14 cellular contexts compared by ENCODE assay signal in the genomic region with DNA sequence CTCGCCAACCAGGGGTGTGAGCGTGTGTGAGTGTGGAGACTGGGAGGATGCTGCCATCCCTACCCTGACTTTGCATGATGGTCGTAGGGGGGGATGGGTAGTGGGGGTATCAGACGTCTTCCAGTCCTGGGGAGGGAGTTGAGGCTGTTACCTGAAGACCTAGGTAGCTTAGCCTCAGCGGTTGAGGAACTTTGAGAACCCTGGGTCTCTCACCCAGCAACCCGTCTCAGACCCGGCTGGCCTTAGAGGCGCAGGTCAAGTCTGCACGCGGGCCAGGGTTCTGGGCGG. TPM values are rescaled to one million over a fixed set of nuclear protein-coding genes. Genes with fewer than 3 reads are reported as not detected.
DNase-seq lines count a peak whose midpoint lies in the region; TF ChIP-seq lines count a peak whose summit lies in the region.
"Had no signal": no experiment of that assay in that cellular context is flagged by ENCODE, and none has a peak within 500 bp of the region (broad histone marks: within the 10 kb centered on the region; RNA-seq: fewer than 3 reads in every experiment).

No MANE protein-coding gene starts in this region.

- CTCF ChIA-PET in Calu3 (lab: Charles Lee) (interaction anchor here (1.7 kb wide), 1 partner anchor 34 kb away, joined by 5 read pairs; a partner anchor contains a TSS), PC-9 (lab: Charles Lee) (interaction anchor here (0.6 to 1.2 kb wide), 3 partner anchors 24 to 288 kb away, joined by 3 to 8 read pairs (median 7); a partner anchor contains a TSS)

- no peak for TF ChIP-seq POLR2A in sigmoid colon (IDR thresholded peaks at IDR 0.05)

- peak overlapping the region; percentile 94 for H3K4me3 Mint-ChIP-seq in Calu3 (ENCODE audit: low read depth, unreplicated experiment)

- H4K20me1 ChIP-seq in PC-9 (ENCODE audit: insufficient read depth): peaks cover 23% of the 10 kb centered on the region

- peaks cover 29% of the 10 kb centered on the region for H3K4me1 Mint-ChIP-seq in Calu3 (ENCODE audit: low read depth, unreplicated experiment)

- WGBS in sigmoid colon, 2 donors: 26 to 70% methylated on average over 11 of the region's 11 CpGs

- peaks cover 82% of the 10 kb centered on the region for H3K36me3 Mint-ChIP-seq in Calu3 (ENCODE audit: insufficient read depth, unreplicated experiment)

- no peak for TF ChIP-seq EP300 in sigmoid colon (IDR thresholded peaks at IDR 0.05)

- DNase-seq in Calu3 (no peak), PC-9 (no peak), fibroblast of pulmonary artery (ENCODE audit: low read depth) (no peak), sigmoid colon (no peak), DMS114 treated with DMSO at 0.1 percent for 48 hours (lab: John Stamatoyannopoulos, UW; ENCODE audit: unreplicated experiment) (no peak), iPS-NIHi7 (ENCODE audit: extremely low spot score) (no peak)
- DNase-seq in activated effector memory CD4-positive, alpha-beta T cell treated with Interleukin-2 at 50 U/mL for 16 hours: no peak
- DNase-seq: activated T-cell treated with anti-CD3 and anti-CD28 coated beads, Interleukin-2, amount 50 U/mL, for 48 hours; effector CD8-positive, alpha-beta T cell; GDM1; NCI-H2171 treated with DMSO at 0.1 percent for 48 hours; stimulated activated CD4-positive, alpha-beta T cell treated with anti-CD3 and anti-CD28 coated beads, Interleukin-12 subunit alpha, Interleukin-12 subunit beta, amount 100 ng/mL, for 4 hours; stimulated activated naive CD8-positive, alpha-beta T cell treated with anti-CD3 and anti-CD28 coated beads, Interleukin-15, amount 100 ng/mL, for 72 hours had no signal

- peaks cover 6% of the 10 kb centered on the region; the same call in 1 of the 2 replicates for H3K36me3 ChIP-seq in PC-9 (ENCODE audit: low read depth)
- peaks cover 9 to 36% (median 23%) of the 10 kb centered on the region in 4 donors for H3K36me3 ChIP-seq in sigmoid colon

- TF ChIP-seq CTCF in Calu3 (IDR thresholded peaks at IDR 0.05; ENCODE audit: unreplicated experiment) (no peak), PC-9 (conservative IDR thresholded peaks at IDR 0.05) (no peak), fibroblast of pulmonary artery (IDR thresholded peaks at IDR 0.05; ENCODE audit: low read length, missing control alignments) (no peak), sigmoid colon (IDR thresholded peaks at IDR 0.05) (no peak)

- H3K4me2 ChIP-seq in PC-9: peak overlapping the region; percentile 93

- BruUV-seq in Calu3 (replicated peaks; lab: Mats Ljungman, UMichigan) (no TSS peak), PC-9 (replicated peaks; lab: Mats Ljungman, UMichigan) (no TSS peak)

- H3K9me3 Mint-ChIP-seq in Calu3 (ENCODE audit: low read depth, unreplicated experiment): no peaks in the 10 kb centered on the region
- H3K9me3 Mint-ChIP-seq: stimulated activated naive CD8-positive, alpha-beta T cell treated with anti-CD3 and anti-CD28 coated beads, Interleukin-15, amount 100 ng/mL, for 72 hours had no signal

- H3K4me3 ChIP-seq in PC-9 (peak overlapping the region; percentile 59; the same call in 1 of the 2 replicates), fibroblast of pulmonary artery (replicated peaks; ENCODE audit: low read depth, low read length) (peak overlapping the region; percentile 83), sigmoid colon (peak overlapping the region in 1 of 4 donors; percentile 68)
- H3K4me3 ChIP-seq: SJSA1 had no signal

- POLR2A ChIA-PET in PC-9 (lab: Charles Lee; ENCODE audit: unreplicated experiment): interaction anchor here (0.5 to 0.6 kb wide), 2 partner anchors 33 to 36 kb away, joined by 4 to 8 read pairs; no protein-coding TSS in a partner anchor

- H3K9me2 ChIP-seq in PC-9 (ENCODE audit: insufficient read depth): no peaks in the 10 kb centered on the region

- H3K9me3 ChIP-seq in PC-9 (ENCODE audit: insufficient read depth, low read depth) (no peaks in the 10 kb centered on the region), sigmoid colon (no peaks in the 10 kb centered on the region)
- H3K9me3 ChIP-seq: SJSA1 had no signal

- H3K27me3 ChIP-seq in PC-9 (ENCODE audit: insufficient read depth, low read depth): no peaks in the 10 kb centered on the region
- no peaks in the 10 kb centered on the region for H3K27me3 ChIP-seq in sigmoid colon
- H3K27me3 ChIP-seq: SJSA1 had no signal

- peaks cover 46% of the 10 kb centered on the region for H3K4me1 ChIP-seq in PC-9 (replicated peaks; ENCODE audit: insufficient read depth)
- H3K4me1 ChIP-seq in sigmoid colon: peaks cover 0 to 58% (median 51%) of the 10 kb centered on the region in 4 donors

- H3K27ac ChIP-seq in PC-9: peak overlapping the region; percentile 85
- peak overlapping the region; percentile 86 to 96 (median 93) for H3K27ac ChIP-seq in sigmoid colon
- H3K27ac ChIP-seq: SJSA1 had no signal

- no peaks in the 10 kb centered on the region for H3K27me3 Mint-ChIP-seq in Calu3 (ENCODE audit: unreplicated experiment)
- H3K27me3 Mint-ChIP-seq: stimulated activated naive CD8-positive, alpha-beta T cell treated with anti-CD3 and anti-CD28 coated beads, Interleukin-15, amount 100 ng/mL, for 72 hours had no signal

- H3K79me2 ChIP-seq in PC-9 (ENCODE audit: low read depth): peaks cover 43% of the 10 kb centered on the region

- H3F3A ChIP-seq in PC-9 (ENCODE audit: insufficient read depth, low read depth): peaks cover 37% of the 10 kb centered on the region; the same call in 1 of the 2 replicates

- no peak overlapping the region for H2AFZ ChIP-seq in PC-9

- H3K27ac Mint-ChIP-seq in Calu3 (ENCODE audit: unreplicated experiment): no peak overlapping the region

- intact Hi-C loops in Calu3 (cut with micrococcal nuclease; ENCODE audit: unreplicated experiment) (no loop called here), PC-9 (cut with micrococcal nuclease; ENCODE audit: unreplicated experiment) (no loop called here), sigmoid colon (cut with DNase I) (no loop called here)

RNA-seq across cellular contexts. Expression of a gene that starts 2.7 kb away (rescaled TPM):
- total RNA-seq in Calu3 (2022): 194 and 209 TPM in 2 replicates
- total RNA-seq in PC-9 (2021): 199 and 245 TPM in 2 replicates
- 100 to 1,000 TPM in 1 of 4 donors, 10 to 100 TPM in 3; 56.9 to 124 (median 91.7) TPM for total RNA-seq in sigmoid colon
- 100 to 1,000 TPM in 1 of 3 donors, 10 to 100 TPM in 2; 12.3 to 114 (median 23.4) TPM for polyA plus RNA-seq in sigmoid colon

RNA-seq across cellular contexts. Expression of a gene that starts 4.4 kb away (rescaled TPM):
- total RNA-seq in Calu3 (2022) (23.5 and 24.6 TPM in 2 replicates), PC-9 (2021) (45.7 and 58.4 TPM in 2 replicates), sigmoid colon (1 to 10 TPM; 6.9 to 8.3 (median 7.7) TPM)
- 10 to 100 TPM in 1 of 3 donors, 1 to 10 TPM in 2; 6.0 to 10.6 (median 9.8) TPM for polyA plus RNA-seq in sigmoid colon

RNA-seq across cellular contexts. Expression of a gene that starts 13.7 kb away (rescaled TPM):
- 11.7 and 13.6 TPM in 2 replicates for total RNA-seq in Calu3 (2022)
- 7.6 and 10.5 TPM in 2 replicates for total RNA-seq in PC-9 (2021)
- 1 to 10 TPM; 1.8 to 8.6 (median 4.5) TPM for total RNA-seq in sigmoid colon
- 1 to 10 TPM in 2 of 3 donors, under 1 TPM in 1; 0.46 to 3.1 (median 3.0) TPM for polyA plus RNA-seq in sigmoid colon
- total RNA-seq: SJSA1 had no signal

RNA-seq across cellular contexts. Expression of a gene that starts 18.6 kb away (rescaled TPM):
- total RNA-seq in Calu3 (2022): 113 and 121 TPM in 2 replicates
- 104 and 126 TPM in 2 replicates for total RNA-seq in PC-9 (2021)
- 10 to 100 TPM; 61.5 to 80.0 (median 69.9) TPM for total RNA-seq in sigmoid colon
- polyA plus RNA-seq in sigmoid colon: 100 to 1,000 TPM in 1 of 3 donors, 10 to 100 TPM in 2; 61.3 to 124 (median 65.0) TPM

RNA-seq across cellular contexts. Expression of a gene that starts 21.2 kb away (rescaled TPM):
- total RNA-seq in Calu3 (2022) (49.9 and 51.2 TPM in 2 replicates), PC-9 (2021) (87.8 and 99.3 TPM in 2 replicates), sigmoid colon (10 to 100 TPM; 33.4 to 48.9 (median 41.9) TPM)
- polyA plus RNA-seq in sigmoid colon: 10 to 100 TPM; 45.0 to 74.6 (median 47.4) TPM
